14 cellular contexts compared by ENCODE assay signal in genomic region chr2:55408946-55409868, GRCh38. TPM values are rescaled to one million over a fixed set of nuclear protein-coding genes. Genes with fewer than 3 reads are reported as not detected.
DNase-seq lines count a peak whose midpoint lies in the region; ATAC-seq, FAIRE-seq and TF ChIP-seq lines count a peak whose summit lies in the region.
"Had no signal": no experiment of that assay in that cellular context is flagged by ENCODE, and none has a peak within 500 bp of the region (broad histone marks: within the 10 kb centered on the region; RNA-seq: fewer than 3 reads in every experiment).

No MANE protein-coding gene starts in this region.

- peak overlapping the region; percentile 1 to 13; a peak in 3 of 5 replicates for H3K4me3 Mint-ChIP-seq in H9

- CTCF ChIA-PET in SK-N-SH (lab: Yijun Ruan, JAX), result interaction anchor here (1.4 kb wide), 1 partner anchor 9 kb away, joined by 3 read pairs; no protein-coding TSS in a partner anchor

- no peak for TF ChIP-seq CTCF in H9 (conservative IDR thresholded peaks at IDR 0.05)
- TF ChIP-seq CTCF in SK-N-SH (IDR thresholded peaks at IDR 0.05), result no peak
- TF ChIP-seq CTCF in fibroblast of the aortic adventitia (IDR thresholded peaks at IDR 0.05; ENCODE audit: insufficient read depth, low read length), result no peak
- no peak for TF ChIP-seq CTCF in stomach (IDR thresholded peaks at IDR 0.05)
- TF ChIP-seq CTCF in kidney (IDR thresholded peaks at IDR 0.05; ENCODE audit: borderline replicate concordance, extremely low read depth, insufficient read depth), result no peak

- no peak overlapping the region for H2BK15ac ChIP-seq in H9 (ENCODE audit: low read depth, low read length)

- H4K20me1 ChIP-seq in H9 (ENCODE audit: control insufficient read depth, insufficient read depth, insufficient read length), result no peaks in the 10 kb centered on the region
- no peaks in the 10 kb centered on the region for H4K20me1 ChIP-seq in SK-N-SH (ENCODE audit: insufficient read depth)

- no peak overlapping the region for H2BK120ac ChIP-seq in H9 (ENCODE audit: low read depth, low read length, poor library complexity, severe bottlenecking)

- H2BK12ac ChIP-seq in H9 (ENCODE audit: insufficient read length, low read depth, low read length), result no peak overlapping the region

- H3K23me2 ChIP-seq in H9 (ENCODE audit: insufficient read length, low read depth, low read length, poor library complexity, severe bottlenecking), result no peaks in the 10 kb centered on the region

- H3K36me3 Mint-ChIP-seq in H9 (ENCODE audit: insufficient read depth in 1 of 3, low read depth in 3 of 3), result peaks cover 5 to 50% (median 19%) of the 10 kb centered on the region in 3 experiments; a peak in 6 of 7 replicates

- peaks cover 24 to 29% of the 10 kb centered on the region in 2 experiments for H3K4me1 Mint-ChIP-seq in H9

- no peak for TF ChIP-seq RAD21 in SK-N-SH (IDR thresholded peaks at IDR 0.05; ENCODE audit: low read length)

- no peak overlapping the region for H3K56ac ChIP-seq in H9 (ENCODE audit: insufficient read length, low read depth, low read length)

- DNase-seq in AG08395 (ENCODE audit: low spot score) (peak; percentile 6), H9 (no peak), SK-N-SH (no peak), fibroblast of the aortic adventitia (ENCODE audit: low read depth) (peak; percentile 35), stomach (no peak), kidney (no peak), HPDE6-E6E7 (ENCODE audit: extremely low spot score) (no peak)
- DNase-seq: activated CD4-positive, alpha-beta T cell treated with anti-CD3 and anti-CD28 coated beads for 48 hours; activated naive CD4-positive, alpha-beta T cell treated with Interleukin-2 at 50 U/mL for 16 hours; NCI-H146 had no signal

- H3K9me3 Mint-ChIP-seq in H9, result no peaks in the 10 kb centered on the region

- WGBS in H9 (ENCODE audit: extremely low coverage, insufficient read length, low lambda C conversion rate), result 100% methylated on average over 1 of the region's 12 CpGs
- WGBS in SK-N-SH (ENCODE audit: low lambda C conversion rate), result 86% methylated on average over 12 of the region's 12 CpGs
- 81 to 90% (median 85%) methylated on average over 12 of the region's 12 CpGs for WGBS in stomach, 5 donors

- H3K79me1 ChIP-seq in H9 (ENCODE audit: insufficient read depth, low read depth, low read length, poor library complexity, severe bottlenecking), result peaks cover 6% of the 10 kb centered on the region

- no peaks in the 10 kb centered on the region for H3K27me3 Mint-ChIP-seq in H9 (ENCODE audit: low read depth)

- no peaks in the 10 kb centered on the region for H3K9me3 ChIP-seq in H9 (ENCODE audit: control insufficient read depth, low read depth, low read length)
- no peaks in the 10 kb centered on the region for H3K9me3 ChIP-seq in SK-N-SH
- H3K9me3 ChIP-seq in stomach, result no peaks in the 10 kb centered on the region
- H3K9me3 ChIP-seq in kidney (ENCODE audit: control insufficient read depth in 1 of 2, low read length in 2 of 2), result no peaks in the 10 kb centered on the region

- TF ChIP-seq EP300 in SK-N-SH (IDR thresholded peaks at IDR 0.05; ENCODE audit: borderline replicate concordance in 1 of 2, low read depth in 1 of 2, low read length in 1 of 2) (no peak), stomach (IDR thresholded peaks at IDR 0.05) (no peak)

- H4K91ac ChIP-seq in H9 (ENCODE audit: insufficient read length, low read depth, low read length), result no peak overlapping the region

- H2BK20ac ChIP-seq in H9 (ENCODE audit: low read depth, low read length, poor library complexity, severe bottlenecking), result no peak overlapping the region

- intact Hi-C loops in stomach (cut with DNase I; ENCODE audit: low total_unique reads) (no loop called here), kidney (cut with DNase I) (no loop called here)

- no peak overlapping the region for H2AFZ ChIP-seq in H9 (ENCODE audit: low read length)
- H2AFZ ChIP-seq in SK-N-SH (ENCODE audit: low read depth), result peak overlapping the region; percentile 42; the same call in 1 of the 2 replicates
- H2AFZ ChIP-seq: parathyroid adenoma had no signal

- no peak overlapping the region for H3T11ph ChIP-seq in H9 (ENCODE audit: low read length)

- no peak overlapping the region for H2AK5ac ChIP-seq in H9 (ENCODE audit: insufficient read length, low read length)

- H4K8ac ChIP-seq in H9 (replicated peaks; ENCODE audit: insufficient read length, low read depth, low read length), result no peak overlapping the region

- H3K27me3 ChIP-seq in H9 (ENCODE audit: insufficient read depth, low read length) (no peaks in the 10 kb centered on the region), SK-N-SH (ENCODE audit: insufficient read depth) (no peaks in the 10 kb centered on the region), stomach (no peaks in the 10 kb centered on the region)

- FAIRE-seq in kidney (lab: Jason Lieb, UNC), result no peak
- FAIRE-seq: endometrium had no signal

- H3K9ac ChIP-seq in H9 (ENCODE audit: extremely low read depth, insufficient read length, low read length) (no peak overlapping the region), SK-N-SH (peak overlapping the region; percentile 48; the same call in 1 of the 2 replicates), kidney (ENCODE audit: low read length in 2 of 2) (no peak overlapping the region)
- H3K9ac ChIP-seq: parathyroid adenoma had no signal

- H3K9me2 ChIP-seq in SK-N-SH, result no peaks in the 10 kb centered on the region

- ATAC-seq in HG03025 (IDR thresholded peaks at IDR 0.05; ENCODE audit: low FRiP score, unreplicated experiment), result no peak
- ATAC-seq: Panc1 had no signal

- H3K4me2 ChIP-seq in H9 (ENCODE audit: insufficient read depth, insufficient read length, low read length) (peak overlapping the region; percentile 43), SK-N-SH (peak overlapping the region; percentile 67)

- no peak overlapping the region for H4K5ac ChIP-seq in H9 (ENCODE audit: insufficient read length, low read depth, low read length)

- H3K4me3 ChIP-seq in SK-N-SH (ENCODE audit: low read depth in 2 of 2, low read length in 1 of 2), result peak overlapping the region in 1 of 2 experiments; percentile 41; a peak in 1 of 4 replicates
- H3K4me3 ChIP-seq in fibroblast of the aortic adventitia (ENCODE audit: low read depth, low read length), result peak overlapping the region; percentile 33
- H3K4me3 ChIP-seq in stomach, result no peak overlapping the region
- H3K4me3 ChIP-seq in kidney (ENCODE audit: low read length in 2 of 2), result no peak overlapping the region

- H3K79me2 ChIP-seq in H9 (ENCODE audit: insufficient read depth, low read length) (peaks cover 5% of the 10 kb centered on the region; the same call in 1 of the 2 replicates), SK-N-SH (ENCODE audit: insufficient read depth) (peaks cover 66% of the 10 kb centered on the region)

- peak overlapping the region; percentile 14 to 80 (median 66); a peak in 6 of 7 replicates for H3K27ac Mint-ChIP-seq in H9

- H3K27ac ChIP-seq in H9 (ENCODE audit: insufficient read length, low read depth, low read length) (no peak overlapping the region), SK-N-SH (ENCODE audit: low read depth in 2 of 2, low read length in 1 of 2) (peak overlapping the region in 1 of 2 experiments; percentile 61; a peak in 2 of 4 replicates), stomach (no peak overlapping the region), kidney (ENCODE audit: low read depth in 2 of 2, low read length in 2 of 2) (no peak overlapping the region)
- H3K27ac ChIP-seq: parathyroid adenoma had no signal

- no peak overlapping the region for H3K14ac ChIP-seq in H9 (ENCODE audit: insufficient read depth, low read length)

- POLR2A ChIA-PET in SK-N-SH (lab: Yijun Ruan, JAX), result no interaction called here

- H2BK5ac ChIP-seq in H9 (ENCODE audit: insufficient read length, low read length), result no peak overlapping the region

- peaks cover 9% of the 10 kb centered on the region for H3F3A ChIP-seq in SK-N-SH (replicated peaks; ENCODE audit: insufficient read depth)

- no peak overlapping the region for H3K18ac ChIP-seq in H9 (ENCODE audit: insufficient read length, low read depth, low read length)

- H3K23ac ChIP-seq in H9 (ENCODE audit: insufficient read length, low read depth, low read length), result no peak overlapping the region

- no peak for TF ChIP-seq POLR2A in stomach (IDR thresholded peaks at IDR 0.05)

- H3K4me1 ChIP-seq in H9 (ENCODE audit: insufficient read depth, low read length) (no peaks in the 10 kb centered on the region; the same call in 1 of the 2 replicates), SK-N-SH (ENCODE audit: control insufficient read depth in 1 of 2, insufficient read depth in 2 of 2, low read depth in 1 of 2, low read length in 1 of 2) (0 out of 4 replicates have a peak, but pooled peaks cover 0 to 3% of the 10 kb centered on the region in 2 experiments), stomach (no peaks in the 10 kb centered on the region), kidney (ENCODE audit: control insufficient read depth in 1 of 2, insufficient read depth in 1 of 2, low read depth in 1 of 2, low read length in 2 of 2) (no peaks in the 10 kb centered on the region)
- H3K4me1 ChIP-seq: parathyroid adenoma had no signal

- peaks cover 7 to 14% of the 10 kb centered on the region in 2 experiments for H3K36me3 ChIP-seq in SK-N-SH (replicated peaks in 1 of 2; ENCODE audit: control insufficient read depth in 1 of 2, insufficient read depth in 2 of 2, low read length in 1 of 2)
- peaks cover 0 to 27% (median 20%) of the 10 kb centered on the region in 4 donors for H3K36me3 ChIP-seq in stomach
- H3K36me3 ChIP-seq in kidney (ENCODE audit: control insufficient read depth in 1 of 2, insufficient read depth in 2 of 2, low read length in 2 of 2), result no peaks in the 10 kb centered on the region

- H3K4ac ChIP-seq in H9 (ENCODE audit: low read depth, low read length), result no peak overlapping the region

TF ChIP-seq in SK-N-SH, 30 proteins besides CTCF, POLR2A, EP300 and RAD21 (continues in another document):
- TF ChIP-seq, protein P1, sequence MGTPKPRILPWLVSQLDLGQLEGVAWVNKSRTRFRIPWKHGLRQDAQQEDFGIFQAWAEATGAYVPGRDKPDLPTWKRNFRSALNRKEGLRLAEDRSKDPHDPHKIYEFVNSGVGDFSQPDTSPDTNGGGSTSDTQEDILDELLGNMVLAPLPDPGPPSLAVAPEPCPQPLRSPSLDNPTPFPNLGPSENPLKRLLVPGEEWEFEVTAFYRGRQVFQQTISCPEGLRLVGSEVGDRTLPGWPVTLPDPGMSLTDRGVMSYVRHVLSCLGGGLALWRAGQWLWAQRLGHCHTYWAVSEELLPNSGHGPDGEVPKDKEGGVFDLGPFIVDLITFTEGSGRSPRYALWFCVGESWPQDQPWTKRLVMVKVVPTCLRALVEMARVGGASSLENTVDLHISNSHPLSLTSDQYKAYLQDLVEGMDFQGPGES (IDR thresholded peaks at IDR 0.05; ENCODE audit: low read depth, low read length), result no peak
- no peak for TF ChIP-seq RFX5 (IDR thresholded peaks at IDR 0.05; ENCODE audit: low read length)

RNA-seq across cellular contexts. Expression of gene CCDC88A, which starts 10.4 kb away (rescaled TPM):
- total RNA-seq in H9 (2021) (87.5 and 91.8 TPM in 2 replicates), fibroblast of the aortic adventitia (ENCODE audit: low replicate concordance) (111 and 123 TPM in 2 replicates), stomach (10 to 100 TPM; 14.5 to 95.1 (median 63.3) TPM), kidney (47.6 TPM)
- polyA plus RNA-seq in SK-N-SH (2012; rRNA removed) (7.0 and 10.1 TPM in 2 replicates), stomach (1 to 10 TPM; 6.2 to 9.0 (median 6.2) TPM), kidney (ENCODE audit: insufficient read depth, low read depth, low replicate concordance) (8.2 TPM)
- 9.0 and 9.2 TPM in 2 replicates for polyA plus RNA-seq in SK-N-SH (2012; cell fraction: cytosol; rRNA removed)
- 11.7 and 21.7 TPM in 2 replicates for polyA plus RNA-seq in SK-N-SH (2012; cell fraction: nucleus; rRNA removed)

Comparison
In these comparisons a context has a peak if more than half of its experiments do, and no peak if none do; other contexts are left out.
1. DNase-seq: peak in AG08395 (single experiment) and fibroblast of the aortic adventitia (single experiment); none in H9 (single experiment), SK-N-SH (single experiment), stomach (single experiment), kidney (single experiment) and HPDE6-E6E7 (single experiment).